In genomic region chr7:25839084-25839769, GRCh38 we compare ENCODE assay signal across 11 cellular contexts.
DNase-seq lines count a peak whose midpoint lies in the region; ATAC-seq and TF ChIP-seq lines count a peak whose summit lies in the region.
"Had no signal": no experiment of that assay in that cellular context is flagged by ENCODE, and none has a peak within 500 bp of the region (broad histone marks: within the 10 kb centered on the region; RNA-seq: fewer than 3 reads in every experiment).

No MANE protein-coding gene starts in this region.

- no peak for TF ChIP-seq RAD21 in liver (IDR thresholded peaks at IDR 0.05)

- no peak overlapping the region for H3K9ac ChIP-seq in liver (ENCODE audit: low read depth in 1 of 2, low read length in 2 of 2)

- H3K9me3 Mint-ChIP-seq in activated naive CD4-positive, alpha-beta T cell treated with anti-CD3 and anti-CD28 coated beads, Interleukin-2, amount 50 U/mL, for 72 hours = no peaks in the 10 kb centered on the region

- DNase-seq in BJ (ENCODE audit: low read depth) = no peak
- DNase-seq in WERI-Rb-1 = no peak
- DNase-seq in dedifferentiated amniotic fluid mesenchymal stem cell (ENCODE audit: extremely low spot score) = no peak
- no peak for DNase-seq in activated naive CD4-positive, alpha-beta T cell treated with anti-CD3 and anti-CD28 coated beads, Interleukin-2, amount 50 U/mL, for 72 hours (ENCODE audit: low spot score in 2 of 2)
- DNase-seq in sigmoid colon = no peak
- DNase-seq: GF-D8, NCI-H446 treated with DMSO at 0.1 percent for 48 hours, occipital lobe had no signal

- TF ChIP-seq EP300 in sigmoid colon (IDR thresholded peaks at IDR 0.05) = no peak

- TF ChIP-seq CTCF in BJ (IDR thresholded peaks at IDR 0.05; ENCODE audit: insufficient read depth, low read depth, low read length) (peak; percentile 50), HEK293 (tag by site-specific recombination; IDR thresholded peaks at IDR 0.05) (no peak), WERI-Rb-1 (IDR thresholded peaks at IDR 0.05; ENCODE audit: low read depth, low read length) (peak; percentile 32; the same call in 1 of the 2 replicates), liver (IDR thresholded peaks at IDR 0.05; ENCODE audit: low read depth, low read length, missing input control) (peak; percentile 31), sigmoid colon (IDR thresholded peaks at IDR 0.05) (peak in 2 of 4 experiments; percentile 6 to 25)

- no peaks in the 10 kb centered on the region for H3K36me3 ChIP-seq in BJ (ENCODE audit: control insufficient read depth, insufficient read depth, low read length)
- H3K36me3 ChIP-seq in HEK293 (ENCODE audit: control insufficient read depth in 2 of 2, insufficient read depth in 1 of 2, low read length in 2 of 2) = no peaks in the 10 kb centered on the region
- no peaks in the 10 kb centered on the region for H3K36me3 ChIP-seq in WERI-Rb-1
- H3K36me3 ChIP-seq in liver (ENCODE audit: control insufficient read depth in 4 of 4, insufficient read depth in 3 of 4, low read depth in 1 of 4, low read length in 3 of 4) = no peaks in the 10 kb centered on the region
- no peaks in the 10 kb centered on the region for H3K36me3 ChIP-seq in sigmoid colon

- no peaks in the 10 kb centered on the region for H3K4me1 ChIP-seq in HEK293 (ENCODE audit: control insufficient read depth, insufficient read depth, low read length)
- no peaks in the 10 kb centered on the region for H3K4me1 ChIP-seq in liver (ENCODE audit: control insufficient read depth in 4 of 4, insufficient read depth in 4 of 4, low read length in 3 of 4)
- H3K4me1 ChIP-seq in sigmoid colon = peaks cover 0 to 74% (median 38%) of the 10 kb centered on the region in 4 donors

- no peak for TF ChIP-seq POLR2A in sigmoid colon (IDR thresholded peaks at IDR 0.05)

- H3K9me3 ChIP-seq in HEK293 (ENCODE audit: control insufficient read depth, insufficient read depth, low read depth, low read length) (no peaks in the 10 kb centered on the region), WERI-Rb-1 (ENCODE audit: severe bottlenecking) (no peaks in the 10 kb centered on the region), liver (ENCODE audit: control insufficient read depth in 4 of 4, low read length in 3 of 4) (no peaks in the 10 kb centered on the region), sigmoid colon (no peaks in the 10 kb centered on the region)

- WGBS in liver = 49% methylated on average over 2 of the region's 2 CpGs
- 72 to 82% methylated on average over 2 of the region's 2 CpGs for WGBS in sigmoid colon, 2 donors

- POLR2A ChIA-PET in BJ (lab: Charles Lee) (no interaction called here), HEK293 (lab: Yijun Ruan, JAX) (no interaction called here)

- intact Hi-C loops in sigmoid colon (cut with DNase I) = no loop called here

- CTCF ChIA-PET in BJ (lab: Yijun Ruan, JAX) = interaction anchor here (0.7 to 1.8 kb wide), 3 partner anchors 9 to 85 kb away, joined by 3 to 6 read pairs (median 4); no protein-coding TSS in a partner anchor
- CTCF ChIA-PET in HEK293 (lab: Yijun Ruan, JAX) = interaction anchor here (0.6 to 3.0 kb wide), 11 partner anchors 9 to 275 kb away, joined by 3 to 27 read pairs (median 3); no protein-coding TSS in a partner anchor

- H3K36me3 Mint-ChIP-seq in activated naive CD4-positive, alpha-beta T cell treated with anti-CD3 and anti-CD28 coated beads, Interleukin-2, amount 50 U/mL, for 72 hours = peaks cover 0 to 4% of the 10 kb centered on the region in 2 donors

- H3K27ac Mint-ChIP-seq in activated naive CD4-positive, alpha-beta T cell treated with anti-CD3 and anti-CD28 coated beads, Interleukin-2, amount 50 U/mL, for 72 hours = no peak overlapping the region

- H3K4me3 ChIP-seq in BJ (ENCODE audit: low read depth, low read length) (no peak overlapping the region), HEK293 (ENCODE audit: low read depth, low read length) (no peak overlapping the region), WERI-Rb-1 (ENCODE audit: low read depth, low read length) (no peak overlapping the region), liver (ENCODE audit: low read depth in 1 of 3, low read length in 3 of 3) (no peak overlapping the region), sigmoid colon (no peak overlapping the region)

- ATAC-seq in GM18861 (IDR thresholded peaks at IDR 0.05; ENCODE audit: unreplicated experiment) = no peak
- no peak for ATAC-seq in activated naive CD4-positive, alpha-beta T cell treated with anti-CD3 and anti-CD28 coated beads, Interleukin-2, amount 50 U/mL, for 72 hours

- H3K27ac ChIP-seq in HEK293 (ENCODE audit: extremely low read depth, low read depth, low read length) (no peak overlapping the region), WERI-Rb-1 (no peak overlapping the region), liver (ENCODE audit: low read depth in 1 of 2, low read length in 2 of 2) (no peak overlapping the region), sigmoid colon (peak overlapping the region in 2 of 4 donors; percentile 76 to 95)

- H3K27me3 ChIP-seq in BJ (ENCODE audit: control insufficient read depth, insufficient read depth, low read length) = no peaks in the 10 kb centered on the region
- no peaks in the 10 kb centered on the region for H3K27me3 ChIP-seq in WERI-Rb-1 (ENCODE audit: insufficient read depth, low read depth, severe bottlenecking)
- peaks cover 0 to 8% (median under 1%) of the 10 kb centered on the region in 4 donors for H3K27me3 ChIP-seq in liver (ENCODE audit: control insufficient read depth in 4 of 4, insufficient read depth in 4 of 4, low read length in 3 of 4)
- no peaks in the 10 kb centered on the region for H3K27me3 ChIP-seq in sigmoid colon

TF ChIP-seq in HEK293, 187 proteins besides CTCF, POLR2A, EP300 and RAD21:
- TF ChIP-seq ZNF585B (tag by site-specific recombination; IDR thresholded peaks at IDR 0.05) (no peak), ATF2 (tag by site-specific recombination; IDR thresholded peaks at IDR 0.05; ENCODE audit: low read depth) (0 out of 2 replicates have a peak, but pooled peaks have one; percentile 8), ZNF184 (tag by site-specific recombination; IDR thresholded peaks at IDR 0.05) (no peak)

TF ChIP-seq in liver, 16 proteins besides CTCF, POLR2A, EP300 and RAD21:
- TF ChIP-seq TAF1 (conservative IDR thresholded peaks at IDR 0.05) (no peak), NR2F2 (IDR thresholded peaks at IDR 0.05) (no peak), YY1 (IDR thresholded peaks at IDR 0.05) (no peak), FOXA1 (IDR thresholded peaks at IDR 0.05) (no peak), HNF4A (conservative IDR thresholded peaks at IDR 0.05) (no peak), MAX (IDR thresholded peaks at IDR 0.05) (no peak), EGR1 (IDR thresholded peaks at IDR 0.05; ENCODE audit: low read depth in 2 of 2) (no peak), HNF4G (IDR thresholded peaks at IDR 0.05) (no peak), ZBTB33 (IDR thresholded peaks at IDR 0.05) (no peak), JUND (IDR thresholded peaks at IDR 0.05) (no peak), ATF3 (IDR thresholded peaks at IDR 0.05) (no peak)
